Comparison of ENCODE assay signal across 8 cellular contexts in genomic region chr19:10517361-10517759, GRCh38. TPM values are rescaled to one million over a fixed set of nuclear protein-coding genes. Genes with fewer than 3 reads are reported as not detected.
A peak's percentile ranks its signal among the peaks of the same experiment; 100 is the strongest.
DNase-seq lines count a peak whose midpoint lies in the region; ATAC-seq and TF ChIP-seq lines count a peak whose summit lies in the region.

Gene S1PR5 (minus strand): TSS chr19:10517447. CDS start chr19:10515011, 2,436 bp downstream.

- peak; percentile 57 to 66 for ATAC-seq in natural killer cell treated with Interleukin-12 subunit alpha and Interleukin-12 subunit beta and Interleukin-15 and Interleukin-18, amount 100 ng/mL, for 72 hours
- ATAC-seq in HG03045 (IDR thresholded peaks at IDR 0.05; ENCODE audit: unreplicated experiment) (no peak), GM19023 (IDR thresholded peaks at IDR 0.05; ENCODE audit: unreplicated experiment) (no peak)

- H3K9me3 ChIP-seq in SJCRH30 (replicated peaks): no peaks in the 10 kb centered on the region
- no peaks in the 10 kb centered on the region for H3K9me3 ChIP-seq in ovary

- peaks cover 56 to 61% of the 10 kb centered on the region in 2 donors for H3K4me1 Mint-ChIP-seq in natural killer cell treated with Interleukin-12 subunit alpha and Interleukin-12 subunit beta and Interleukin-15 and Interleukin-18, amount 100 ng/mL, for 72 hours (ENCODE audit: low read depth in 2 of 2)

- no peak within 1 kb of the TSS for H3K27ac ChIP-seq in SJCRH30
- H3K27ac ChIP-seq in ovary: no peak within 1 kb of the TSS

- H3K4me3 ChIP-seq in SJCRH30 (peak within 1 kb of the TSS; percentile 58), ovary (no peak within 1 kb of the TSS)

- WGBS in ovary, 3 donors: 0 to 2% (median 1%) methylated on average over 18 to 39 of the region's 39 CpGs

- H3K36me3 ChIP-seq in SJCRH30 (no peaks in the 10 kb centered on the region), ovary (no peaks in the 10 kb centered on the region)

- no peak for TF ChIP-seq EP300 in ovary (IDR thresholded peaks at IDR 0.05)

- peak within 1 kb of the TSS; percentile 87 for H3K4me3 Mint-ChIP-seq in natural killer cell treated with Interleukin-12 subunit alpha and Interleukin-12 subunit beta and Interleukin-15 and Interleukin-18, amount 100 ng/mL, for 72 hours

- H3K27me3 ChIP-seq in SJCRH30 (peaks cover 14% of the 10 kb centered on the region), ovary (peaks cover 4% of the 10 kb centered on the region)

- H3K36me3 Mint-ChIP-seq in natural killer cell treated with Interleukin-12 subunit alpha and Interleukin-12 subunit beta and Interleukin-15 and Interleukin-18, amount 100 ng/mL, for 72 hours: peaks cover 8% of the 10 kb centered on the region

- peak; percentile 29 for DNase-seq in activated T-cell treated with anti-CD3 and anti-CD28 coated beads, Interleukin-2, amount 50 U/mL, for 1 hour
- DNase-seq in activated T-cell treated with anti-CD3 and anti-CD28 coated beads for 4 hours (no peak), SJCRH30 (peak; percentile 33 to 34), epidermal melanocyte (ENCODE audit: insufficient read length, low spot score) (peak; percentile 16), ovary (no peak)
- DNase-seq in natural killer cell treated with Interleukin-12 subunit alpha and Interleukin-12 subunit beta and Interleukin-15 and Interleukin-18, amount 100 ng/mL, for 72 hours (ENCODE audit: low spot score): peak; percentile 82

- H3K9me3 Mint-ChIP-seq in natural killer cell treated with Interleukin-12 subunit alpha and Interleukin-12 subunit beta and Interleukin-15 and Interleukin-18, amount 100 ng/mL, for 72 hours: no peaks in the 10 kb centered on the region

- TF ChIP-seq POLR2A in ovary (IDR thresholded peaks at IDR 0.05): no peak

- TF ChIP-seq CTCF in ovary (IDR thresholded peaks at IDR 0.05): no peak

- no peaks in the 10 kb centered on the region for H3K27me3 Mint-ChIP-seq in natural killer cell treated with Interleukin-12 subunit alpha and Interleukin-12 subunit beta and Interleukin-15 and Interleukin-18, amount 100 ng/mL, for 72 hours

- intact Hi-C loops in ovary (cut with DNase I): no loop called here

- H3K4me1 ChIP-seq in SJCRH30 (peaks cover 3% of the 10 kb centered on the region; the same call in 1 of the 2 replicates), ovary (ENCODE audit: insufficient read depth) (peaks cover 3% of the 10 kb centered on the region)

- H3K27ac Mint-ChIP-seq in natural killer cell treated with Interleukin-12 subunit alpha and Interleukin-12 subunit beta and Interleukin-15 and Interleukin-18, amount 100 ng/mL, for 72 hours: peak within 1 kb of the TSS; percentile 73 to 86

RNA-seq across cellular contexts. Expression of gene S1PR5, which starts in this region (rescaled TPM):
- total RNA-seq in SJCRH30 (2014; rRNA removed; shearing (Covaris generic)): 2.4 and 2.6 TPM in 2 replicates
- total RNA-seq in natural killer cell treated with Interleukin-12 subunit alpha and Interleukin-12 subunit beta and Interleukin-15 and Interleukin-18, amount 100 ng/mL, for 72 hours: 10 to 100 TPM in 1 of 2 donors, 1 to 10 TPM in 1; 5.1 to 16.3 TPM
- total RNA-seq in ovary: under 1 TPM in 6 of 7 donors, not detected in 1; 0.12 to 0.57 (median 0.32) TPM
- polyA plus RNA-seq in ovary: 1 to 10 TPM in 1 of 2 donors, under 1 TPM in 1; 0.33 to 1.4 TPM

Comparison
In these comparisons a context has a peak if more than half of its experiments do, and no peak if none do; other contexts are left out.
1. DNase-seq: peak in activated T-cell treated with anti-CD3 and anti-CD28 coated beads, Interleukin-2, amount 50 U/mL, for 1 hour (single experiment), SJCRH30 (2 of 2), epidermal melanocyte (single experiment) and natural killer cell treated with Interleukin-12 subunit alpha and Interleukin-12 subunit beta and Interleukin-15 and Interleukin-18, amount 100 ng/mL, for 72 hours (single experiment); none in activated T-cell treated with anti-CD3 and anti-CD28 coated beads for 4 hours (single experiment) and ovary (0 of 5).
2. ATAC-seq: peak in natural killer cell treated with Interleukin-12 subunit alpha and Interleukin-12 subunit beta and Interleukin-15 and Interleukin-18, amount 100 ng/mL, for 72 hours (2 of 2); none in HG03045 (single experiment) and GM19023 (single experiment).